16 cellular contexts compared by ENCODE assay signal in genomic region chr1:103220503-103221095, GRCh38.
DNase-seq lines count a peak whose midpoint lies in the region; ATAC-seq and TF ChIP-seq lines count a peak whose summit lies in the region.
"Had no signal": no experiment of that assay in that cellular context is flagged by ENCODE, and none has a peak within 500 bp of the region (broad histone marks: within the 10 kb centered on the region; RNA-seq: fewer than 3 reads in every experiment).

No MANE protein-coding gene starts in this region.

- no peak for TF ChIP-seq CTCF in astrocyte of the spinal cord (IDR thresholded peaks at IDR 0.05; ENCODE audit: low read depth, low read length)
- no peak for TF ChIP-seq CTCF in kidney epithelial cell (IDR thresholded peaks at IDR 0.05; ENCODE audit: insufficient read depth, low read length, poor library complexity, severe bottlenecking)

- H3K9me3 Mint-ChIP-seq in activated naive CD8-positive, alpha-beta T cell treated with anti-CD3 and anti-CD28 coated beads for 36 hours, result peaks cover 6% of the 10 kb centered on the region
- H3K9me3 Mint-ChIP-seq: type B pancreatic cell had no signal

- DNase-seq in NCI-H524 (lab: John Stamatoyannopoulos, UW) (peak; percentile 3 to 6), NCI-H524 treated with DMSO at 0.1 percent for 48 hours (lab: John Stamatoyannopoulos, UW) (no peak), astrocyte of the spinal cord (ENCODE audit: low read depth, low spot score) (peak; percentile 91), kidney epithelial cell (ENCODE audit: low read depth) (peak; percentile 32), NCI-H526 (lab: John Stamatoyannopoulos, UW) (no peak)
- DNase-seq in activated naive CD8-positive, alpha-beta T cell treated with anti-CD3 and anti-CD28 coated beads for 36 hours, result no peak
- no peak for DNase-seq in stimulated activated naive CD8-positive, alpha-beta T cell treated with anti-CD3 and anti-CD28 coated beads, Interleukin-15, Interleukin-2, amounts not matched to agents 100 U/mL and 50 U/mL, for 24 hours
- DNase-seq: effector memory CD8-positive, alpha-beta T cell; naive thymus-derived CD4-positive, alpha-beta T cell; NCI-H1694; NCI-H748 treated with DMSO at 0.1 percent for 48 hours; stimulated activated CD4-positive, alpha-beta T cell treated with anti-CD3 and anti-CD28 coated beads, Interleukin-4, amount 100 ng/mL, for 4 hours; T-helper 17 cell had no signal

- no peak overlapping the region for H3K4me3 Mint-ChIP-seq in activated naive CD8-positive, alpha-beta T cell treated with anti-CD3 and anti-CD28 coated beads for 36 hours
- H3K4me3 Mint-ChIP-seq: effector memory CD8-positive, alpha-beta T cell; naive thymus-derived CD4-positive, alpha-beta T cell; T-helper 17 cell; type B pancreatic cell had no signal

- no peak overlapping the region for H3K27ac Mint-ChIP-seq in activated naive CD8-positive, alpha-beta T cell treated with anti-CD3 and anti-CD28 coated beads for 36 hours
- H3K27ac Mint-ChIP-seq: effector memory CD8-positive, alpha-beta T cell; naive thymus-derived CD4-positive, alpha-beta T cell; T-helper 17 cell; type B pancreatic cell had no signal

- H3K27me3 ChIP-seq in kidney epithelial cell (ENCODE audit: control insufficient read depth, insufficient read depth, low read length), result no peaks in the 10 kb centered on the region

- H3K4me3 ChIP-seq in astrocyte of the spinal cord (ENCODE audit: low read depth, low read length) (no peak overlapping the region), kidney epithelial cell (ENCODE audit: low read depth, low read length) (no peak overlapping the region)
- H3K4me3 ChIP-seq: K562 had no signal

- no peaks in the 10 kb centered on the region for H3K36me3 ChIP-seq in kidney epithelial cell (ENCODE audit: control insufficient read depth, insufficient read depth, low read length)

- ATAC-seq in HG02885 (IDR thresholded peaks at IDR 0.05; ENCODE audit: poor library complexity, unreplicated experiment), result no peak
- no peak for ATAC-seq in stimulated activated naive CD8-positive, alpha-beta T cell treated with anti-CD3 and anti-CD28 coated beads, Interleukin-15, Interleukin-2, amounts not matched to agents 100 U/mL and 50 U/mL, for 24 hours
- ATAC-seq: effector memory CD8-positive, alpha-beta T cell; K562; naive thymus-derived CD4-positive, alpha-beta T cell; T-helper 17 cell had no signal

- in situ Hi-C loops in astrocyte of the spinal cord (cut with HindIII; ENCODE audit: low sequenced_read_pairs), result no loop called here

- H3K27me3 Mint-ChIP-seq in activated naive CD8-positive, alpha-beta T cell treated with anti-CD3 and anti-CD28 coated beads for 36 hours, result no peaks in the 10 kb centered on the region
- H3K27me3 Mint-ChIP-seq: effector memory CD8-positive, alpha-beta T cell; naive thymus-derived CD4-positive, alpha-beta T cell; T-helper 17 cell; type B pancreatic cell had no signal

- no peaks in the 10 kb centered on the region for H3K36me3 Mint-ChIP-seq in activated naive CD8-positive, alpha-beta T cell treated with anti-CD3 and anti-CD28 coated beads for 36 hours
- H3K36me3 Mint-ChIP-seq: naive thymus-derived CD4-positive, alpha-beta T cell; type B pancreatic cell had no signal

- no peaks in the 10 kb centered on the region for H3K4me1 Mint-ChIP-seq in activated naive CD8-positive, alpha-beta T cell treated with anti-CD3 and anti-CD28 coated beads for 36 hours
- H3K4me1 Mint-ChIP-seq: naive thymus-derived CD4-positive, alpha-beta T cell; T-helper 17 cell had no signal

Comparison
In these comparisons a context has a peak if more than half of its experiments do, and no peak if none do; other contexts are left out.
1. DNase-seq: peak in NCI-H524 (2 of 2), astrocyte of the spinal cord (single experiment) and kidney epithelial cell (single experiment); none in NCI-H524 treated with DMSO at 0.1 percent for 48 hours (single experiment), NCI-H526 (0 of 2), activated naive CD8-positive, alpha-beta T cell treated with anti-CD3 and anti-CD28 coated beads for 36 hours (single experiment) and stimulated activated naive CD8-positive, alpha-beta T cell treated with anti-CD3 and anti-CD28 coated beads, Interleukin-15, Interleukin-2, amounts not matched to agents 100 U/mL and 50 U/mL, for 24 hours (single experiment).